In the genomic region with DNA sequence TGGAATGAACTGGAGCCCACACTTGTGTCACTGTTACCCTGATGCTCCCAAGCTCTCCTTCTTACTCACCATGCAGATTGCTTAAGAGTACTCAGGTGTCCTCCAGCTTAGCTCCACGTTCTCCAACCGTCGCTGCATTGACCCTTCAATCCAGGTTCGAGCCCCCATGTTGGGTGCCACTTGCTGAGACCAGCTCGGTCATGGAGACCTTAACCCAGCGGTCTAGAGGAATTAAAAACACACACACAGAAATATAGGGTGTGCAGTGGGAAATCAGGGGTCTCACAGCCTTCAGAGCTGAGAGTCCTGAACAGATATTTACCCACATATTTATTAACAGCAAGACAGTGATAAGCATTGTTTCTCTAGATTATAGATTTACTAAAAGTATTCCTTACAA, we compare ENCODE assay signal across 4 cellular contexts.
"Had no signal": no experiment of that assay in that cellular context is flagged by ENCODE, and none has a peak within 500 bp of the region (broad histone marks: within the 10 kb centered on the region; RNA-seq: fewer than 3 reads in every experiment).

No MANE protein-coding gene starts in this region.

- H3K4me3 Mint-ChIP-seq: GM23338, H9 had no signal

- H3K4me3 ChIP-seq: GM23338 had no signal

- DNase-seq: H9, HCEC 1CT, IMR-90 had no signal

- H3K4me2 ChIP-seq: GM23338 had no signal

- ATAC-seq: GM23338 had no signal

- H3K27ac Mint-ChIP-seq: GM23338, H9 had no signal

- H2AFZ ChIP-seq: GM23338 had no signal
